Comparison of ENCODE assay signal across 15 cellular contexts in genomic region chr12:132432721-132433577, GRCh38. TPM values are rescaled to one million over a fixed set of nuclear protein-coding genes. Genes with fewer than 3 reads are reported as not detected.
DNase-seq lines count a peak whose midpoint lies in the region; ATAC-seq and TF ChIP-seq lines count a peak whose summit lies in the region.
"Had no signal": no experiment of that assay in that cellular context is flagged by ENCODE, and none has a peak within 500 bp of the region (broad histone marks: within the 10 kb centered on the region; RNA-seq: fewer than 3 reads in every experiment).

No MANE protein-coding gene starts in this region.

- ATAC-seq in heart right ventricle: peak in 5 of 8 donors; percentile 26 to 57 (median 52)
- ATAC-seq: activated naive CD8-positive, alpha-beta T cell treated with anti-CD3 and anti-CD28 coated beads, Interleukin-2, amount 50 U/mL, for 24 hours; activated T-cell treated with anti-CD3 and anti-CD28 coated beads, Interleukin-2, amount 50 U/mL, for 72 hours had no signal

- no peak for TF ChIP-seq POLR2A in testis (IDR thresholded peaks at IDR 0.05)

- no peak for TF ChIP-seq CTCF in heart right ventricle (IDR thresholded peaks at IDR 0.05)
- peak; percentile 14 for TF ChIP-seq CTCF in choroid plexus epithelial cell (conservative IDR thresholded peaks at IDR 0.05; ENCODE audit: low read depth, low read length)
- TF ChIP-seq CTCF in testis (IDR thresholded peaks at IDR 0.05): no peak

- H3K4me1 ChIP-seq in heart right ventricle: peaks cover 6 to 30% (median 18%) of the 10 kb centered on the region in 9 donors
- peaks cover 30% of the 10 kb centered on the region for H3K4me1 ChIP-seq in testis

- no peaks in the 10 kb centered on the region for H3K36me3 ChIP-seq in heart right ventricle
- no peaks in the 10 kb centered on the region for H3K36me3 ChIP-seq in testis (ENCODE audit: low read depth, missing control alignments)
- H3K36me3 ChIP-seq: sigmoid colon had no signal

- intact Hi-C loops in heart right ventricle (cut with DNase I) (loop anchor here in 1 of 10 donors (5.0 kb wide), 1 partner anchor 1281 kb away; no protein-coding TSS in a partner anchor), cardiac septum (cut with DNase I) (no loop called here), testis (cut with DNase I; ENCODE audit: low total_unique reads) (no loop called here)

- H3K27me3 ChIP-seq in heart right ventricle (peaks cover 0 to 86% (median 50%) of the 10 kb centered on the region in 7 donors), testis (no peaks in the 10 kb centered on the region)

- 70 to 72% methylated on average over 41 of the region's 41 CpGs for WGBS in heart right ventricle, 2 donors
- WGBS in testis, 2 donors: 63 to 76% methylated on average over 24 to 41 of the region's 41 CpGs

- H3K27ac ChIP-seq in heart right ventricle: no peak overlapping the region
- H3K27ac ChIP-seq in testis: no peak overlapping the region
- H3K27ac ChIP-seq: sigmoid colon had no signal

- no peak overlapping the region for H3K4me3 ChIP-seq in heart right ventricle
- no peak overlapping the region for H3K4me3 ChIP-seq in choroid plexus epithelial cell (ENCODE audit: low read depth, low read length)
- H3K4me3 ChIP-seq in testis: no peak overlapping the region
- H3K4me3 ChIP-seq: sigmoid colon had no signal

- H3K9me3 ChIP-seq in heart right ventricle (no peaks in the 10 kb centered on the region), testis (no peaks in the 10 kb centered on the region)
- H3K9me3 ChIP-seq: sigmoid colon had no signal

- DNase-seq in heart right ventricle (peak in 1 of 2 donors; percentile 42), cardiac septum (ENCODE audit: low spot score) (no peak), choroid plexus epithelial cell (ENCODE audit: low read depth) (peak; percentile 58), midbrain (lab: John Stamatoyannopoulos, UW) (peak; percentile 21), testis (peak; percentile 75), cerebellar nuclear complex (lab: John Stamatoyannopoulos, UW) (no peak)
- no peak for DNase-seq in central memory CD4-positive, alpha-beta T cell
- no peak for DNase-seq in activated naive CD4-positive, alpha-beta T cell treated with Interleukin-2 at 50 U/mL for 16 hours
- DNase-seq: activated naive CD8-positive, alpha-beta T cell treated with anti-CD3 and anti-CD28 coated beads, Interleukin-2, amount 50 U/mL, for 24 hours; activated T-cell treated with anti-CD3 and anti-CD28 coated beads, Interleukin-2, amount 50 U/mL, for 72 hours; HCEC 1CT; kidney glomerular epithelial cell; sigmoid colon; stimulated activated CD4-positive, alpha-beta T cell treated with anti-CD3 and anti-CD28 coated beads, Interleukin-1b, Interleukin-23, amount 100 ng/mL, for 48 hours; SW 1271 had no signal

RNA-seq across cellular contexts. Expression of gene FBRSL1, which starts 57.0 kb away (rescaled TPM):
- total RNA-seq in heart right ventricle (10 to 100 TPM; 42.3 to 90.6 (median 48.0) TPM), cardiac septum (60.4 TPM), testis (10 to 100 TPM; 88.3 to 98.9 TPM)
- polyA plus RNA-seq in heart right ventricle (10 to 100 TPM; 28.1 to 39.9 TPM), testis (ENCODE audit: insufficient read depth, low read depth, low replicate concordance) (51.1 TPM)

Comparison
In these comparisons a context has a peak if more than half of its experiments do, and no peak if none do; other contexts are left out.
1. DNase-seq: peak in choroid plexus epithelial cell (single experiment), midbrain (single experiment) and testis (single experiment); none in cardiac septum (single experiment), central memory CD4-positive, alpha-beta T cell (single experiment), cerebellar nuclear complex (0 of 2) and activated naive CD4-positive, alpha-beta T cell treated with Interleukin-2 at 50 U/mL for 16 hours (single experiment).